1 cellular context compared by ENCODE assay signal in genomic region chr1:89563957-89564604, GRCh38.
TF ChIP-seq lines count a peak whose summit lies in the region.

No MANE protein-coding gene starts in this region.

TF ChIP-seq in HEK293, 187 proteins besides CTCF, POLR2A, EP300 and RAD21 (continued from another document):
- TF ChIP-seq ZNF280D (tag by site-specific recombination; IDR thresholded peaks at IDR 0.05) = no peak
- TF ChIP-seq ZNF76 (tag by site-specific recombination; IDR thresholded peaks at IDR 0.05; ENCODE audit: borderline replicate concordance, low read depth) = no peak
- TF ChIP-seq ZNF18 (tag by site-specific recombination; IDR thresholded peaks at IDR 0.05) = no peak
- no peak for TF ChIP-seq HOXA7 (CRISPR knock-in tag; IDR thresholded peaks at IDR 0.05; ENCODE audit: borderline replicate concordance)
- TF ChIP-seq KLF10 (tag by site-specific recombination; IDR thresholded peaks at IDR 0.05) = no peak
- no peak for TF ChIP-seq ZSCAN18 (tag by site-specific recombination; IDR thresholded peaks at IDR 0.05)
TF ChIP-seq in HEK293: peak in this region for 4.
